In genomic region chr17:60600490-60601431, GRCh38 we compare ENCODE assay signal across 8 cellular contexts. TPM values are rescaled to one million over a fixed set of nuclear protein-coding genes. Genes with fewer than 3 reads are reported as not detected.
DNase-seq lines count a peak whose midpoint lies in the region; ATAC-seq lines count a peak whose summit lies in the region.

No MANE protein-coding gene starts in this region.

- ATAC-seq in GM18511 (IDR thresholded peaks at IDR 0.05; ENCODE audit: unreplicated experiment) (peak; percentile 19), HG03103 (IDR thresholded peaks at IDR 0.05; ENCODE audit: low read depth, unreplicated experiment) (peak; percentile 1)

- peak; percentile 85 for DNase-seq in A172 (ENCODE audit: low spot score)
- peak; percentile 60 for DNase-seq in NCI-H2227 treated with DMSO at 0.1 percent for 48 hours (lab: John Stamatoyannopoulos, UW)
- DNase-seq in activated CD4-positive, CD25-positive, alpha-beta regulatory T cell treated with anti-CD3 and anti-CD28 coated beads, Interleukin-2, amount 50 U/mL, for 72 hours, result peak; percentile 62
- peak; percentile 66 for DNase-seq in cerebellum (ENCODE audit: low spot score)
- DNase-seq in kidney glomerular epithelial cell (lab: John Stamatoyannopoulos, UW), result peak; percentile 80
- DNase-seq in stimulated activated CD4-positive, alpha-beta T cell treated with anti-CD3 and anti-CD28 coated beads, Interleukin-15, amount 100 ng/mL, for 48 hours (ENCODE audit: low read depth in 2 of 2), result peak; percentile 41 to 51

RNA-seq across cellular contexts. Expression of gene PPM1D, which starts 0.8 kb away (rescaled TPM):
- total RNA-seq in A172 (2014; rRNA removed; shearing (Covaris generic)), result 15.7 and 19.6 TPM in 2 replicates
- 19.3 TPM for total RNA-seq in cerebellum

Comparison
In these comparisons a context has a peak if more than half of its experiments do, and no peak if none do; other contexts are left out.
1. Peak in every context shown above with its lines: DNase-seq and ATAC-seq.